Comparison of ENCODE assay signal across 18 cellular contexts in the genomic region with DNA sequence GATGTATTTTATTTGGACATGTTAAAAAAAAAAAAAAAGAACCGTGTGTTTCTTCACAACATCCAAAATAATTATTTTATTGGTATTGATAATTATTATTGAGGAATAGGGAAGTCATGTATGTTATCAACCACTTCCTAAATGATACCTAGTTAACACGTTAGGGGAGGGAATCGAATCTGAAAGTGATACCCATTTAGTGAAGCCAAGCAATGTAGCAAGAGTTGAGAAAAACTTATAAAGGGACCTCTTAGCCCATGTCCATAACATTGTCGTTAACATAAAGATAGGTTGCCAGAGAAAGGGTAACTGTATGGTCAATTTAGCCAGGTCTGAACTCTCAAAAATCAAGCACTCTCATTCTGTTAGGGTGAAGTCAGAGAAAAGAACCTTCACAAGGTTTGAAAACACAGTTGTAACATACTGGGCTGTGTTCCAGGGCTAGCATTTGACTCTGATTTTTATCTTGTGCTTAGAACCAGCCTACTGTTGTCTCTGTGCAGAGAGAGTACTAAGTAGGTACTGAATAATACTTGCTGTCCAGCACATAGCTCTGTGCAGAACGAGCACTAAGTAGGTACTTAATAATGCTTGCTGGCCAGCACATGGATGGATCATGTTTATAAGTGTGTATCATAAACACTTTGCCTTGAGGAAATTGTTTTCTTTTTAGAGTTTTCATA.
DNase-seq lines count a peak whose midpoint lies in the region; ATAC-seq and TF ChIP-seq lines count a peak whose summit lies in the region.
"Had no signal": no experiment of that assay in that cellular context is flagged by ENCODE, and none has a peak within 500 bp of the region (broad histone marks: within the 10 kb centered on the region; RNA-seq: fewer than 3 reads in every experiment).

No MANE protein-coding gene starts in this region.

- H3K4me3 Mint-ChIP-seq in activated naive CD8-positive, alpha-beta T cell treated with anti-CD3 and anti-CD28 coated beads, Interleukin-2, amount 50 U/mL, for 24 hours = no peak overlapping the region
- H3K4me3 Mint-ChIP-seq: activated T-helper 1 cell treated with anti-CD3 and anti-CD28 coated beads, Interleukin-12 subunit alpha, Interleukin-12 subunit beta, Interleukin-2, Interleukin-4 antibody, amounts not matched to agents 30 ng/mL and 10 ng/mL and 1 ng/mL, durations not matched to agents 14 hours and 24 hours and 36 hours; HFFc6; neural crest cell; stimulated activated effector memory CD8-positive, alpha-beta T cell treated with anti-CD3 and anti-CD28 coated beads, Interleukin-12 subunit alpha, Interleukin-12 subunit beta, amount 100 ng/mL, for 72 hours had no signal

- no peaks in the 10 kb centered on the region for H3K36me3 Mint-ChIP-seq in activated naive CD8-positive, alpha-beta T cell treated with anti-CD3 and anti-CD28 coated beads, Interleukin-2, amount 50 U/mL, for 24 hours (ENCODE audit: low read depth)
- H3K36me3 Mint-ChIP-seq: stimulated activated effector memory CD8-positive, alpha-beta T cell treated with anti-CD3 and anti-CD28 coated beads, Interleukin-12 subunit alpha, Interleukin-12 subunit beta, amount 100 ng/mL, for 72 hours had no signal

- TF ChIP-seq CTCF in fibroblast of villous mesenchyme (IDR thresholded peaks at IDR 0.05; ENCODE audit: insufficient read depth, low read depth, low read length) = no peak

- no peak overlapping the region for H3K4me3 ChIP-seq in fibroblast of villous mesenchyme (ENCODE audit: low read depth, low read length)
- H3K4me3 ChIP-seq: BLaER1 treated with 17β-estradiol and CSF1 and Interleukin-3, amounts not matched to agents 10 nM and 100 nM had no signal

- H3K27me3 Mint-ChIP-seq in activated naive CD8-positive, alpha-beta T cell treated with anti-CD3 and anti-CD28 coated beads, Interleukin-2, amount 50 U/mL, for 24 hours = peaks cover 3% of the 10 kb centered on the region

- H3K9me3 Mint-ChIP-seq in activated naive CD8-positive, alpha-beta T cell treated with anti-CD3 and anti-CD28 coated beads, Interleukin-2, amount 50 U/mL, for 24 hours = peaks cover 4% of the 10 kb centered on the region
- H3K9me3 Mint-ChIP-seq: activated T-helper 1 cell treated with anti-CD3 and anti-CD28 coated beads, Interleukin-12 subunit alpha, Interleukin-12 subunit beta, Interleukin-2, Interleukin-4 antibody, amounts not matched to agents 30 ng/mL and 10 ng/mL and 1 ng/mL, durations not matched to agents 14 hours and 24 hours and 36 hours; stimulated activated effector memory CD8-positive, alpha-beta T cell treated with anti-CD3 and anti-CD28 coated beads, Interleukin-12 subunit alpha, Interleukin-12 subunit beta, amount 100 ng/mL, for 72 hours had no signal

- H3K4me1 Mint-ChIP-seq in activated naive CD8-positive, alpha-beta T cell treated with anti-CD3 and anti-CD28 coated beads, Interleukin-2, amount 50 U/mL, for 24 hours = no peaks in the 10 kb centered on the region
- H3K4me1 Mint-ChIP-seq: neural crest cell; stimulated activated effector memory CD8-positive, alpha-beta T cell treated with anti-CD3 and anti-CD28 coated beads, Interleukin-12 subunit alpha, Interleukin-12 subunit beta, amount 100 ng/mL, for 72 hours had no signal

- H3K27ac ChIP-seq in caudate nucleus (ENCODE audit: low read depth, low read length) = no peak overlapping the region
- H3K27ac ChIP-seq: BLaER1 treated with 17β-estradiol and CSF1 and Interleukin-3, amounts not matched to agents 10 nM and 100 nM had no signal

- ATAC-seq in GM18867 (IDR thresholded peaks at IDR 0.05; ENCODE audit: unreplicated experiment) (peak; percentile 99), GM21515 (IDR thresholded peaks at IDR 0.05; ENCODE audit: unreplicated experiment) (peak; percentile 92), HG03159 (IDR thresholded peaks at IDR 0.05; ENCODE audit: unreplicated experiment) (peak; percentile 95)
- ATAC-seq in activated naive CD8-positive, alpha-beta T cell treated with anti-CD3 and anti-CD28 coated beads, Interleukin-2, amount 50 U/mL, for 24 hours = no peak
- ATAC-seq: Right ventricle myocardium inferior; stimulated activated effector memory CD8-positive, alpha-beta T cell treated with anti-CD3 and anti-CD28 coated beads, Interleukin-12 subunit alpha, Interleukin-12 subunit beta, amount 100 ng/mL, for 72 hours had no signal

- peak; percentile 4 for DNase-seq in fibroblast of villous mesenchyme (ENCODE audit: low read depth)
- DNase-seq in caudate nucleus (lab: John Stamatoyannopoulos, UW) = no peak
- no peak for DNase-seq in activated naive CD8-positive, alpha-beta T cell treated with anti-CD3 and anti-CD28 coated beads, Interleukin-2, amount 50 U/mL, for 24 hours
- DNase-seq in cerebellar cortex (ENCODE audit: low spot score) = no peak
- DNase-seq in SW480 (ENCODE audit: low spot score) = no peak
- DNase-seq: activated CD4-positive, CD25-positive, alpha-beta regulatory T cell; HFFc6; Karpas-422; NCI-H226; stimulated activated CD4-positive, alpha-beta T cell treated with anti-CD3 and anti-CD28 coated beads, Interleukin-15, amount 100 ng/mL, for 24 hours had no signal

- no peak overlapping the region for H3K27ac Mint-ChIP-seq in activated naive CD8-positive, alpha-beta T cell treated with anti-CD3 and anti-CD28 coated beads, Interleukin-2, amount 50 U/mL, for 24 hours
- H3K27ac Mint-ChIP-seq: activated T-helper 1 cell treated with anti-CD3 and anti-CD28 coated beads, Interleukin-12 subunit alpha, Interleukin-12 subunit beta, Interleukin-2, Interleukin-4 antibody, amounts not matched to agents 30 ng/mL and 10 ng/mL and 1 ng/mL, durations not matched to agents 14 hours and 24 hours and 36 hours; HFFc6; stimulated activated effector memory CD8-positive, alpha-beta T cell treated with anti-CD3 and anti-CD28 coated beads, Interleukin-12 subunit alpha, Interleukin-12 subunit beta, amount 100 ng/mL, for 72 hours had no signal
